Comparison of ENCODE assay signal across 8 cellular contexts in the genomic region with DNA sequence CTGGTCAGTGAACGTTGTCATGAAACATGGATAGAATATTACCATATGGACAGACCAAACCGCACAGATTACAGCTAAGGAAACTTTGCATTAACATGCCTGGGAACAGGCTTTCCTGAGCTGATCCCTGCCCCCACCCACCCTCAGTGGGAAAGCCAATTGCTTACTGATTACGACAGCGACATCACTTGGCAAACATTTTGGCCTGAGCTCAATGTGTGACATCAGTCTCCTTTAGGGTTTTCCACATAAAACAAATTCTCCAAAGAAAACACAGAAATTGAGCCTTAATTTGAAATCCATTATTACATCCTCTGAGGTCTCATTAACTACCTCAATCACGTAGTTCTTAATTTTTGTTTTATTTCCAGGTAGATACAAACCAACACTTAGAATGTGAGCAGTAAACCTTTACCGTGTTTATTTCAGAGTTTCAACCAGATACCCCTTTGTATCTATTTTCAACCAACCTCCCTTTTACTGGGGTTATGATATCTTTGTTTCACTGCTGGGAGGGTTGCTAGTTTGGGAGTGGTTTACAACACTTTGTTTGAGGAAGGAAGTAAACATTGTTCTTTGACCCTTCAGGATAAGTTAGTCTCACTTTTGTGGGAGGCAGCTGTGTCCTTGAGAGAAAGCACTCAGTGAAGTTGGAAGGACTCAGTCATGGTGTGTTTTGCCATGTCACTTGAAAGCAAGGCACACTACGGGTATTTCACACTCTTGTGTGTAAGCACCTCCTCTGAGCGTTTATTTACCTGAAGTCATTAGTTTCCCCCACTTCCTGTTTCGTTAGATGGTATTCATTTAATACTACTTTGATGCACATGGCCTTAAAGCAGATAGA.
DNase-seq lines count a peak whose midpoint lies in the region; ATAC-seq and TF ChIP-seq lines count a peak whose summit lies in the region.

No MANE protein-coding gene starts in this region.

- TF ChIP-seq POLR2A in GM18505 (IDR thresholded peaks at IDR 0.05; ENCODE audit: borderline replicate concordance, extremely low read depth, insufficient read depth, insufficient read length) = no peak

- DNase-seq in DMS53 treated with DMSO at 0.1 percent for 48 hours (lab: John Stamatoyannopoulos, UW; ENCODE audit: unreplicated experiment) (peak; percentile 53), MV-4-11 (lab: John Stamatoyannopoulos, UW) (peak; percentile 50), cerebellar cortex (ENCODE audit: low spot score) (peak; percentile 43), medulla oblongata (ENCODE audit: extremely low spot score) (peak; percentile 38), cortex of kidney (lab: John Stamatoyannopoulos, UW) (no peak)

- no peak for ATAC-seq in HG02938 (IDR thresholded peaks at IDR 0.05; ENCODE audit: unreplicated experiment)
- ATAC-seq in GM18505 (IDR thresholded peaks at IDR 0.05; ENCODE audit: unreplicated experiment) = no peak
- no peak for ATAC-seq in HG03095 (IDR thresholded peaks at IDR 0.05; ENCODE audit: unreplicated experiment)
